18 cellular contexts compared by ENCODE assay signal in the genomic region with DNA sequence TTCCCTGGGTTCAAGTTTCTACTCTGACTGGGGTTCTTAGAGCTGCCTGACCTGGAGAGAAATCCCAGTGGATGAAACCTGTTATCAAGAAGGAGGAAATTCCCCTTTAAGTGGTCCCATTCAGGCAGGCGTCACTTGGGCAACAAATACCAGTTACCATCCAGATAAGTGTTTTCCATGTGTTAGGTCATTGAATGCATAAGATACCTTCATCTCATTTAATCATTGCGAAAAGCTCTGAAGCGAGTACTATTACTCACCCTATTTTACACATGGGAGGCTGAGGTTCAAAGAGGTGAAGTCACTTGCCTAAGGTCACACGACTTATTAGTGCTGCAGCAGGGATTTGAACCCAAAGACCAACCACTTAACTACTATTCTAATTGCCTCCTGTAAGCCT.
A peak's percentile ranks its signal among the peaks of the same experiment; 100 is the strongest.
DNase-seq lines count a peak whose midpoint lies in the region; ATAC-seq and TF ChIP-seq lines count a peak whose summit lies in the region.
"Had no signal": no experiment of that assay in that cellular context is flagged by ENCODE, and none has a peak within 500 bp of the region (broad histone marks: within the 10 kb centered on the region; RNA-seq: fewer than 3 reads in every experiment).

No MANE protein-coding gene starts in this region.

- no peak overlapping the region for H3K4me3 Mint-ChIP-seq in stimulated activated effector memory CD8-positive, alpha-beta T cell treated with anti-CD3 and anti-CD28 coated beads, Interleukin-12 subunit alpha, Interleukin-12 subunit beta, amount 100 ng/mL, for 72 hours
- H3K4me3 Mint-ChIP-seq: B cell, CD14-positive monocyte had no signal

- H3K36me3 ChIP-seq in HEK293 (ENCODE audit: control insufficient read depth in 2 of 2, insufficient read depth in 1 of 2, low read length in 2 of 2) (no peaks in the 10 kb centered on the region), subcutaneous abdominal adipose tissue (ENCODE audit: control insufficient read depth in 5 of 5, insufficient read depth in 5 of 5, low read length in 5 of 5) (no peaks in the 10 kb centered on the region)

- H3K4me1 ChIP-seq in HEK293 (ENCODE audit: control insufficient read depth, insufficient read depth, low read length) (peaks cover 15% of the 10 kb centered on the region), subcutaneous abdominal adipose tissue (ENCODE audit: control insufficient read depth in 5 of 5, insufficient read depth in 5 of 5, low read length in 5 of 5) (peaks cover 7 to 29% (median 25%) of the 10 kb centered on the region in 5 donors)

- CTCF ChIA-PET in HEK293 (lab: Yijun Ruan, JAX), result interaction anchor here (0.7 to 6.5 kb wide), 8 partner anchors 9 to 149 kb away, joined by 3 to 49 read pairs (median 4); no protein-coding TSS in a partner anchor

- H3K27ac Mint-ChIP-seq in stimulated activated effector memory CD8-positive, alpha-beta T cell treated with anti-CD3 and anti-CD28 coated beads, Interleukin-12 subunit alpha, Interleukin-12 subunit beta, amount 100 ng/mL, for 72 hours, result no peak overlapping the region
- H3K27ac Mint-ChIP-seq: B cell, CD14-positive monocyte had no signal

- H3K27me3 ChIP-seq in subcutaneous abdominal adipose tissue (ENCODE audit: control insufficient read depth in 5 of 5, insufficient read depth in 4 of 5, low read length in 5 of 5), result peaks cover 0 to 2% (median 0%) of the 10 kb centered on the region in 5 donors

- no peaks in the 10 kb centered on the region for H3K9me3 ChIP-seq in HEK293 (ENCODE audit: control insufficient read depth, insufficient read depth, low read depth, low read length)
- H3K9me3 ChIP-seq in subcutaneous abdominal adipose tissue (ENCODE audit: control insufficient read depth in 5 of 5, low read length in 5 of 5), result no peaks in the 10 kb centered on the region
- H3K9me3 ChIP-seq: A549 had no signal

- no peak for ATAC-seq in stimulated activated effector memory CD8-positive, alpha-beta T cell treated with anti-CD3 and anti-CD28 coated beads, Interleukin-12 subunit alpha, Interleukin-12 subunit beta, amount 100 ng/mL, for 72 hours
- no peak for ATAC-seq in HG03442 (IDR thresholded peaks at IDR 0.05; ENCODE audit: unreplicated experiment)
- ATAC-seq: A549 had no signal

- H3K4me1 Mint-ChIP-seq in stimulated activated effector memory CD8-positive, alpha-beta T cell treated with anti-CD3 and anti-CD28 coated beads, Interleukin-12 subunit alpha, Interleukin-12 subunit beta, amount 100 ng/mL, for 72 hours, result no peaks in the 10 kb centered on the region
- H3K4me1 Mint-ChIP-seq: CD14-positive monocyte had no signal

- POLR2A ChIA-PET in HEK293 (lab: Yijun Ruan, JAX), result interaction anchor here (0.6 kb wide), 1 partner anchor 115 kb away, joined by 3 read pairs; no protein-coding TSS in a partner anchor

- H3K9ac ChIP-seq in subcutaneous abdominal adipose tissue (ENCODE audit: low read length in 5 of 5), result no peak overlapping the region

- no peaks in the 10 kb centered on the region for H3K9me3 Mint-ChIP-seq in stimulated activated effector memory CD8-positive, alpha-beta T cell treated with anti-CD3 and anti-CD28 coated beads, Interleukin-12 subunit alpha, Interleukin-12 subunit beta, amount 100 ng/mL, for 72 hours
- H3K9me3 Mint-ChIP-seq: CD14-positive monocyte had no signal

- H3K27ac ChIP-seq in HEK293 (ENCODE audit: extremely low read depth, low read depth, low read length), result no peak overlapping the region
- H3K27ac ChIP-seq in subcutaneous abdominal adipose tissue (ENCODE audit: low read depth, low read length), result peak overlapping the region; percentile 11
- H3K27ac ChIP-seq: A549, SK-N-MC had no signal

- H3K36me3 Mint-ChIP-seq in stimulated activated effector memory CD8-positive, alpha-beta T cell treated with anti-CD3 and anti-CD28 coated beads, Interleukin-12 subunit alpha, Interleukin-12 subunit beta, amount 100 ng/mL, for 72 hours, result no peaks in the 10 kb centered on the region
- H3K36me3 Mint-ChIP-seq: CD14-positive monocyte had no signal

- no peak for TF ChIP-seq CTCF in HEK293 (tag by site-specific recombination; IDR thresholded peaks at IDR 0.05)

- H3K4me3 ChIP-seq in HEK293 (ENCODE audit: low read depth, low read length) (no peak overlapping the region), subcutaneous abdominal adipose tissue (ENCODE audit: low read depth in 1 of 5, low read length in 5 of 5) (no peak overlapping the region)
- H3K4me3 ChIP-seq: A549, SK-N-MC had no signal

- DNase-seq in amniotic epithelial cell (ENCODE audit: low read depth) (peak; percentile 18), glomerular visceral epithelial cell (ENCODE audit: extremely low spot score) (peak; percentile 13), NCI-H1417 (lab: John Stamatoyannopoulos, UW) (no peak)
- no peak for DNase-seq in stimulated activated effector memory CD8-positive, alpha-beta T cell treated with anti-CD3 and anti-CD28 coated beads, Interleukin-12 subunit alpha, Interleukin-12 subunit beta, amount 100 ng/mL, for 72 hours (ENCODE audit: low spot score in 2 of 2)
- DNase-seq: EL, GF-D8, KG1, NCI-H1092 treated with DMSO at 0.1 percent for 48 hours, NCI-H446 treated with DMSO at 0.1 percent for 48 hours, NCI-H526 treated with DMSO at 0.1 percent for 48 hours, SHP77 had no signal

TF ChIP-seq in HEK293, 187 proteins besides CTCF, POLR2A, EP300 and RAD21:
- TF ChIP-seq ZNF664 (tag by site-specific recombination; IDR thresholded peaks at IDR 0.05), result peak; percentile 39; the same call in 1 of the 2 replicates
- no peak for TF ChIP-seq ZNF701 (tag by site-specific recombination; IDR thresholded peaks at IDR 0.05)

Comparison
In these comparisons a context has a peak if more than half of its experiments do, and no peak if none do; other contexts are left out.
1. DNase-seq: peak in amniotic epithelial cell (single experiment) and glomerular visceral epithelial cell (single experiment); none in stimulated activated effector memory CD8-positive, alpha-beta T cell treated with anti-CD3 and anti-CD28 coated beads, Interleukin-12 subunit alpha, Interleukin-12 subunit beta, amount 100 ng/mL, for 72 hours (0 of 2) and NCI-H1417 (0 of 3).